In the genomic region with DNA sequence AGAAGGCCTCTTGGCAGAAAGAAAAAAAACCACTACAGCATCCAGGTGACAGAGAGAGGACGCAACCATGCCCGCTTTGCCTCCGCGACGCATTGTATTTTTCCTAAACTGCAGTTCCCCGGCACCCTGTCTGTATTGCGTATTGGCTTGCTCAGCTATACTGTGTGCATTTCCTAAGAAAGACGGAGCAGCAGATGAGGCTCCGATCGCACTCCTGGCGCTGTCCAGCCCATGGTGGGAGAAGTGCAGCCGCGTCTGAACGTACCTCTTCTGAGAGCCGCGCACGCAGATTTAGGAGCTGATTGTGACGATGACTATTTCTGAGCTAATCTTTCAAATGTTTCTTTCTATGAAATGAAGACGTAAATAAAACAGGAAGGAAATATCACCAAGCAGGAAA, we compare ENCODE assay signal across 1 cellular context.
TF ChIP-seq lines count a peak whose summit lies in the region.

No MANE protein-coding gene starts in this region.

TF ChIP-seq in GM23338, 12 proteins besides CTCF, POLR2A, EP300 and RAD21 (continued from another document):
- TF ChIP-seq ZNF462 (CRISPR knock-in tag; IDR thresholded peaks at IDR 0.05) (no peak), EZH2phosphoT487 (IDR thresholded peaks at IDR 0.05; ENCODE audit: unreplicated experiment) (no peak)
- TF ChIP-seq, protein P1, sequence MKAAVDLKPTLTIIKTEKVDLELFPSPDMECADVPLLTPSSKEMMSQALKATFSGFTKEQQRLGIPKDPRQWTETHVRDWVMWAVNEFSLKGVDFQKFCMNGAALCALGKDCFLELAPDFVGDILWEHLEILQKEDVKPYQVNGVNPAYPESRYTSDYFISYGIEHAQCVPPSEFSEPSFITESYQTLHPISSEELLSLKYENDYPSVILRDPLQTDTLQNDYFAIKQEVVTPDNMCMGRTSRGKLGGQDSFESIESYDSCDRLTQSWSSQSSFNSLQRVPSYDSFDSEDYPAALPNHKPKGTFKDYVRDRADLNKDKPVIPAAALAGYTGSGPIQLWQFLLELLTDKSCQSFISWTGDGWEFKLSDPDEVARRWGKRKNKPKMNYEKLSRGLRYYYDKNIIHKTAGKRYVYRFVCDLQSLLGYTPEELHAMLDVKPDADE (IDR thresholded peaks at IDR 0.05) = no peak
